In the genomic region with DNA sequence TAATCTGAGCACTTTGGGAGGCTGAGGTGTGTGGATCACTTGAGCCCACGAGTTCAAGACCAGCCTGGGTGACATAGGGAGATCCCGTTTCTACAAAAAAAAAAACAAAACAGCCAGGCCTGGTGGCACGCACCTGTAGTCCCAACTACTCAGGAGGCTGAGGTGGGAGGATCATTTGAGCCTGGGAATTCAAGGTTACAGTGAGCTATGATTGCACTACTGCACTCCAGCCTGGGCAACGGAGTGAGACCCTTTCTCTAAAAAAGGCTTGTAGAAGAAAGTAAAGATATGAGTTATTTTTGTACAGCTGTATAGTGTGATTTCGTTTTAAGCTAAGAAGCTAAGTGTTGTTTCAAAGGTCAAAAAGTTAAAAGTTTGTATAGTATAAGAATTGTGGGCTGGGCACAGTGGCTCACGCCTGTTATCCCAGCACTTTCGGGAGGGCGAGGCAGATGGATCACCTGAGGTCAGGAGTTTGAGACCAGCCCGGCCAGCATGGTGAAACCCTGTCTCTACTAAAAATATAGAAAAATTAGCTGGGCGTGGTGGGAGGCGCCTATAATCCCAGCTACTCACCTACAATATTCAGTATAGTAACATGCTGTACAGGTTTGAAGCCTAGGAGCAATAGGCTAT, we compare ENCODE assay signal across 14 cellular contexts. TPM values are rescaled to one million over a fixed set of nuclear protein-coding genes. Genes with fewer than 3 reads are reported as not detected.
DNase-seq lines count a peak whose midpoint lies in the region; ATAC-seq and TF ChIP-seq lines count a peak whose summit lies in the region.
"Had no signal": no experiment of that assay in that cellular context is flagged by ENCODE, and none has a peak within 500 bp of the region (broad histone marks: within the 10 kb centered on the region; RNA-seq: fewer than 3 reads in every experiment).

No MANE protein-coding gene starts in this region.

- H3K4me3 ChIP-seq in smooth muscle cell: no peak overlapping the region

- no peak for TF ChIP-seq CTCF in smooth muscle cell (IDR thresholded peaks at IDR 0.05; ENCODE audit: borderline replicate concordance, insufficient read depth, poor library complexity, severe bottlenecking)
- no peak for TF ChIP-seq CTCF in GM13976 (IDR thresholded peaks at IDR 0.05; ENCODE audit: borderline replicate concordance, control extremely low read depth, extremely low read depth, insufficient read depth, missing control alignments)

- H3K36me3 Mint-ChIP-seq in activated T-helper 1 cell treated with anti-CD3 and anti-CD28 coated beads, Interleukin-12 subunit alpha, Interleukin-12 subunit beta, Interleukin-2, Interleukin-4 antibody, amounts not matched to agents 30 ng/mL and 10 ng/mL and 1 ng/mL, durations not matched to agents 14 hours and 24 hours and 36 hours (ENCODE audit: low read depth): peaks cover 4% of the 10 kb centered on the region

- no peak for DNase-seq in activated T-helper 1 cell treated with anti-CD3 and anti-CD28 coated beads, Interleukin-12 subunit alpha, Interleukin-12 subunit beta, Interleukin-2, Interleukin-4 antibody, amounts not matched to agents 30 ng/mL and 10 ng/mL and 1 ng/mL, durations not matched to agents 14 hours and 24 hours and 36 hours (ENCODE audit: low spot score)
- DNase-seq in left colon (no peak), smooth muscle cell (lab: John Stamatoyannopoulos, UW; ENCODE audit: unreplicated experiment) (no peak), germinal center (ENCODE audit: low spot score) (no peak), GM13976 (ENCODE audit: low spot score) (no peak), occipital lobe (lab: John Stamatoyannopoulos, UW) (no peak)
- DNase-seq: activated CD4-positive, alpha-beta T cell treated with anti-CD3 and anti-CD28 coated beads, Interleukin-2, amount 50 U/mL, for 4 hours; Karpas-422; NCI-H2081 treated with DMSO at 0.1 percent for 48 hours; nucleus accumbens; stimulated activated CD4-positive, alpha-beta T cell treated with anti-CD3 and anti-CD28 coated beads, Interleukin-2, amount 100 ng/mL, for 48 hours; stimulated activated naive CD4-positive, alpha-beta T cell treated with Interleukin-2 at 50 U/mL for 16 hours had no signal

- H3K4me1 Mint-ChIP-seq in activated T-helper 1 cell treated with anti-CD3 and anti-CD28 coated beads, Interleukin-12 subunit alpha, Interleukin-12 subunit beta, Interleukin-2, Interleukin-4 antibody, amounts not matched to agents 30 ng/mL and 10 ng/mL and 1 ng/mL, durations not matched to agents 14 hours and 24 hours and 36 hours (ENCODE audit: low read depth): peaks cover 21% of the 10 kb centered on the region

- no peaks in the 10 kb centered on the region for H3K9me3 Mint-ChIP-seq in activated T-helper 1 cell treated with anti-CD3 and anti-CD28 coated beads, Interleukin-12 subunit alpha, Interleukin-12 subunit beta, Interleukin-2, Interleukin-4 antibody, amounts not matched to agents 30 ng/mL and 10 ng/mL and 1 ng/mL, durations not matched to agents 14 hours and 24 hours and 36 hours

- no peaks in the 10 kb centered on the region for H3F3A ChIP-seq in smooth muscle cell (ENCODE audit: low read depth)

- H3K27me3 ChIP-seq in smooth muscle cell (ENCODE audit: low read depth): no peaks in the 10 kb centered on the region

- H2AFZ ChIP-seq in smooth muscle cell (ENCODE audit: low read depth): no peak overlapping the region

- H3K9ac ChIP-seq in smooth muscle cell (ENCODE audit: low read depth): no peak overlapping the region

- H3K36me3 ChIP-seq in smooth muscle cell (ENCODE audit: low read depth): no peaks in the 10 kb centered on the region

- no peak overlapping the region for H3K4me3 Mint-ChIP-seq in activated T-helper 1 cell treated with anti-CD3 and anti-CD28 coated beads, Interleukin-12 subunit alpha, Interleukin-12 subunit beta, Interleukin-2, Interleukin-4 antibody, amounts not matched to agents 30 ng/mL and 10 ng/mL and 1 ng/mL, durations not matched to agents 14 hours and 24 hours and 36 hours

- peak overlapping the region; percentile 40 for H3K27ac Mint-ChIP-seq in activated T-helper 1 cell treated with anti-CD3 and anti-CD28 coated beads, Interleukin-12 subunit alpha, Interleukin-12 subunit beta, Interleukin-2, Interleukin-4 antibody, amounts not matched to agents 30 ng/mL and 10 ng/mL and 1 ng/mL, durations not matched to agents 14 hours and 24 hours and 36 hours

- intact Hi-C loops in activated T-helper 1 cell treated with anti-CD3 and anti-CD28 coated beads, Interleukin-12 subunit alpha, Interleukin-12 subunit beta, Interleukin-2, Interleukin-4 antibody, amounts not matched to agents 30 ng/mL and 10 ng/mL and 1 ng/mL, durations not matched to agents 14 hours and 24 hours and 36 hours (cut with micrococcal nuclease): loop anchor here (1.0 kb wide), 1 partner anchor 16 kb away; no protein-coding TSS in a partner anchor
- intact Hi-C loops in left colon (cut with DNase I, micrococcal nuclease): no loop called here

- H3K4me2 ChIP-seq in smooth muscle cell: no peak overlapping the region

- H3K79me2 ChIP-seq in smooth muscle cell (ENCODE audit: low read depth): peaks cover 100% of the 10 kb centered on the region

- H3K27ac ChIP-seq in smooth muscle cell (ENCODE audit: low read depth): peak overlapping the region; percentile 40

- no peaks in the 10 kb centered on the region for H3K27me3 Mint-ChIP-seq in activated T-helper 1 cell treated with anti-CD3 and anti-CD28 coated beads, Interleukin-12 subunit alpha, Interleukin-12 subunit beta, Interleukin-2, Interleukin-4 antibody, amounts not matched to agents 30 ng/mL and 10 ng/mL and 1 ng/mL, durations not matched to agents 14 hours and 24 hours and 36 hours (ENCODE audit: insufficient read depth)

- H3K4me1 ChIP-seq in smooth muscle cell (ENCODE audit: low read depth): peaks cover 7% of the 10 kb centered on the region

- ATAC-seq in GM18511 (IDR thresholded peaks at IDR 0.05; ENCODE audit: unreplicated experiment) (peak; percentile 4), left colon (peak; percentile 53)

- H3K9me3 ChIP-seq in smooth muscle cell (replicated peaks; ENCODE audit: low read depth): no peaks in the 10 kb centered on the region

- H4K20me1 ChIP-seq in smooth muscle cell (ENCODE audit: low read depth): peaks cover 100% of the 10 kb centered on the region

- in situ Hi-C loops in GM13976 (cut with MboI; ENCODE audit: low sequenced_read_pairs, unreplicated experiment): no loop called here

- 95% methylated on average over 11 of the region's 11 CpGs for WGBS in smooth muscle cell (ENCODE audit: low lambda C conversion rate)

RNA-seq across cellular contexts. Expression of gene UBE2R2, which starts 18.8 kb away (rescaled TPM):
- 40.0 and 41.0 TPM in 2 replicates for total RNA-seq in activated T-helper 1 cell treated with anti-CD3 and anti-CD28 coated beads, Interleukin-12 subunit alpha, Interleukin-12 subunit beta, Interleukin-2, Interleukin-4 antibody, amounts not matched to agents 30 ng/mL and 10 ng/mL and 1 ng/mL, durations not matched to agents 14 hours and 24 hours and 36 hours
- total RNA-seq in left colon (10 to 100 TPM; 34.1 to 40.8 TPM), smooth muscle cell (39.1 and 43.5 TPM in 2 replicates), occipital lobe (22.9 TPM)
- polyA plus RNA-seq in smooth muscle cell: 43.2 and 44.2 TPM in 2 replicates

RNA-seq across cellular contexts. Expression of gene PRSS3, which starts 40.4 kb away (rescaled TPM):
- not detected in 2 replicates for total RNA-seq in activated T-helper 1 cell treated with anti-CD3 and anti-CD28 coated beads, Interleukin-12 subunit alpha, Interleukin-12 subunit beta, Interleukin-2, Interleukin-4 antibody, amounts not matched to agents 30 ng/mL and 10 ng/mL and 1 ng/mL, durations not matched to agents 14 hours and 24 hours and 36 hours
- total RNA-seq in left colon (100 to 1,000 TPM; 244 to 310 TPM), smooth muscle cell (not detected in 2 replicates), occipital lobe (not detected)
- not detected in 2 replicates for polyA plus RNA-seq in smooth muscle cell
- total RNA-seq: T-helper 1 cell treated with Interleukin-12 subunit alpha and Interleukin-12 subunit beta and Interleukin-4 antibody, amounts not matched to agents 30 ng/mL and 1 ng/mL, for 36 hours had no signal

Comparison
In these comparisons a context has a peak if more than half of its experiments do, and no peak if none do; other contexts are left out.
1. RNA of gene PRSS3, which starts 40.4 kb away (total RNA-seq): 244 to 310 TPM in left colon; not detected in activated T-helper 1 cell treated with anti-CD3 and anti-CD28 coated beads, Interleukin-12 subunit alpha, Interleukin-12 subunit beta, Interleukin-2, Interleukin-4 antibody, amounts not matched to agents 30 ng/mL and 10 ng/mL and 1 ng/mL, durations not matched to agents 14 hours and 24 hours and 36 hours, not detected in smooth muscle cell and not detected in occipital lobe (single experiment); every median in the first group is over 100 times any median in the second.